In the genomic region with DNA sequence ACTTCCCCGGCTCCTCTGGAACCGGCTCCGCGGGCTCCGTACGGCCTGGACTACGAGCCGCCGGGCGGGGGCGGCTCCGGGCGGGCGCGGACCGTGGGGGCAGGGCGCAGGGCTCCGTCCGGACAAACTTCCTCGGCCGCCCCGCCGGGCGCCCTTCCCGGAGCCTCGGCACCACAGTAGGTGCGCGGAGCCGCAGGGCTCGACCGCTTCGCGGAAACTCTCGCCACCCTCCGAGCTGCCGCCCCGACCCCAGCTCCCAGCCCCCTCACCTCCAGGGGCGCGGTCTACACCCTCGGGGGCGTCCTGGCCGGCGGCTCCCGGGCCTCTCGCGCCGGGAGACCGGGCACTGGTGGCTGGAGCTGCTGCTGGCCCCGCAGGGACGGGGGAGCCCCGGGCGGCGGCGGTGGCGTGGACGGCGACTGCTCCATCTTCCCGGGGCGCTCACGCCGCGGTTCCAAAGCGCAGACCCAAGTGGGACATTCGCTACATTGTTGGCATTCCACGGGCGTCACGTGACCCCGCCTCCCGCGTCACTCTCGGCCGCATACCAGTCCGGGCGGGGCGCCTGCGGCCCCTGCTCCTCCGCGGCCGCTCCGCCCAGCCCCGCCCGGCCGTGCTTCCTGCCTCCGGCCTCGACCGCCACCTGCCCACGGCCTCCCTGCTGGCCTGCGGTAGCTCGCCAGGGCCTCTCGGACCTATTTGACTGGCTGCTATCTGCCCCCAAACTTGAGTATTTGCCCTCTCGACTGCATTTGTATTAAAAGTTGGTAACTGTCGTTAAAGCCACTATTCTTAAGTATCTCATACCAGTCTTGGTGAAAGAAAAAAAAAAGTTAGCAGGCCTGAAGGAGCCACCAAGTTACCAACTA, we compare ENCODE assay signal across 1 cellular context.
A peak's percentile ranks its signal among the peaks of the same experiment; 100 is the strongest.
TF ChIP-seq lines count a peak whose summit lies in the region.

A gene (minus strand): TSS at position 510 of the 869 bp plus-strand sequence. CDS start 15,560 bp downstream, outside the sequence.

TF ChIP-seq in HEK293, 187 proteins besides CTCF, POLR2A, EP300 and RAD21 (continued from another document):
- TF ChIP-seq, protein P1, sequence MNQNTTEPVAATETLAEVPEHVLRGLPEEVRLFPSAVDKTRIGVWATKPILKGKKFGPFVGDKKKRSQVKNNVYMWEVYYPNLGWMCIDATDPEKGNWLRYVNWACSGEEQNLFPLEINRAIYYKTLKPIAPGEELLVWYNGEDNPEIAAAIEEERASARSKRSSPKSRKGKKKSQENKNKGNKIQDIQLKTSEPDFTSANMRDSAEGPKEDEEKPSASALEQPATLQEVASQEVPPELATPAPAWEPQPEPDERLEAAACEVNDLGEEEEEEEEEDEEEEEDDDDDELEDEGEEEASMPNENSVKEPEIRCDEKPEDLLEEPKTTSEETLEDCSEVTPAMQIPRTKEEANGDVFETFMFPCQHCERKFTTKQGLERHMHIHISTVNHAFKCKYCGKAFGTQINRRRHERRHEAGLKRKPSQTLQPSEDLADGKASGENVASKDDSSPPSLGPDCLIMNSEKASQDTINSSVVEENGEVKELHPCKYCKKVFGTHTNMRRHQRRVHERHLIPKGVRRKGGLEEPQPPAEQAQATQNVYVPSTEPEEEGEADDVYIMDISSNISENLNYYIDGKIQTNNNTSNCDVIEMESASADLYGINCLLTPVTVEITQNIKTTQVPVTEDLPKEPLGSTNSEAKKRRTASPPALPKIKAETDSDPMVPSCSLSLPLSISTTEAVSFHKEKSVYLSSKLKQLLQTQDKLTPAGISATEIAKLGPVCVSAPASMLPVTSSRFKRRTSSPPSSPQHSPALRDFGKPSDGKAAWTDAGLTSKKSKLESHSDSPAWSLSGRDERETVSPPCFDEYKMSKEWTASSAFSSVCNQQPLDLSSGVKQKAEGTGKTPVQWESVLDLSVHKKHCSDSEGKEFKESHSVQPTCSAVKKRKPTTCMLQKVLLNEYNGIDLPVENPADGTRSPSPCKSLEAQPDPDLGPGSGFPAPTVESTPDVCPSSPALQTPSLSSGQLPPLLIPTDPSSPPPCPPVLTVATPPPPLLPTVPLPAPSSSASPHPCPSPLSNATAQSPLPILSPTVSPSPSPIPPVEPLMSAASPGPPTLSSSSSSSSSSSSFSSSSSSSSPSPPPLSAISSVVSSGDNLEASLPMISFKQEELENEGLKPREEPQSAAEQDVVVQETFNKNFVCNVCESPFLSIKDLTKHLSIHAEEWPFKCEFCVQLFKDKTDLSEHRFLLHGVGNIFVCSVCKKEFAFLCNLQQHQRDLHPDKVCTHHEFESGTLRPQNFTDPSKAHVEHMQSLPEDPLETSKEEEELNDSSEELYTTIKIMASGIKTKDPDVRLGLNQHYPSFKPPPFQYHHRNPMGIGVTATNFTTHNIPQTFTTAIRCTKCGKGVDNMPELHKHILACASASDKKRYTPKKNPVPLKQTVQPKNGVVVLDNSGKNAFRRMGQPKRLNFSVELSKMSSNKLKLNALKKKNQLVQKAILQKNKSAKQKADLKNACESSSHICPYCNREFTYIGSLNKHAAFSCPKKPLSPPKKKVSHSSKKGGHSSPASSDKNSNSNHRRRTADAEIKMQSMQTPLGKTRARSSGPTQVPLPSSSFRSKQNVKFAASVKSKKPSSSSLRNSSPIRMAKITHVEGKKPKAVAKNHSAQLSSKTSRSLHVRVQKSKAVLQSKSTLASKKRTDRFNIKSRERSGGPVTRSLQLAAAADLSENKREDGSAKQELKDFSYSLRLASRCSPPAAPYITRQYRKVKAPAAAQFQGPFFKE (tag by site-specific recombination; IDR thresholded peaks at IDR 0.05; ENCODE audit: borderline replicate concordance), result no peak
- TF ChIP-seq ZXDB (tag by site-specific recombination; IDR thresholded peaks at IDR 0.05) (peak; percentile 73), ZNF629 (tag by site-specific recombination; IDR thresholded peaks at IDR 0.05) (peak; percentile 56; the same call in 1 of the 2 replicates), WT1 (tag by site-specific recombination; IDR thresholded peaks at IDR 0.05) (peak; percentile 29; the same call in 1 of the 2 replicates), KLF1 (tag by site-specific recombination; IDR thresholded peaks at IDR 0.05) (peak; percentile 66; the same call in 1 of the 2 replicates), ZNF391 (tag by site-specific recombination; IDR thresholded peaks at IDR 0.05; ENCODE audit: borderline replicate concordance, low read depth) (peak; percentile 63; the same call in 1 of the 2 replicates), ZBTB8A (tag by site-specific recombination; IDR thresholded peaks at IDR 0.05) (peak; percentile 66), ZNF394 (tag by site-specific recombination; IDR thresholded peaks at IDR 0.05; ENCODE audit: borderline replicate concordance) (no peak), ZNF660 (tag by site-specific recombination; IDR thresholded peaks at IDR 0.05) (no peak; the same call in 1 of the 2 replicates), PRDM1 (tag by site-specific recombination; IDR thresholded peaks at IDR 0.05) (peak; percentile 31; the same call in 1 of the 2 replicates), KLF8 (tag by site-specific recombination; IDR thresholded peaks at IDR 0.05) (peak; percentile 78; the same call in 1 of the 2 replicates), GLIS2 (tag by site-specific recombination; IDR thresholded peaks at IDR 0.05) (peak; percentile 73), OSR2 (tag by site-specific recombination; IDR thresholded peaks at IDR 0.05) (no peak), ZNF335 (tag by site-specific recombination; conservative IDR thresholded peaks at IDR 0.05) (peak; percentile 83), TCF7L2 (IDR thresholded peaks at IDR 0.05; ENCODE audit: borderline replicate concordance, low read depth, low read length) (no peak), GLIS1 (tag by site-specific recombination; IDR thresholded peaks at IDR 0.05) (peak; percentile 80), IKZF3 (tag by site-specific recombination; IDR thresholded peaks at IDR 0.05) (0 out of 2 replicates have a peak, but pooled peaks have one; percentile 14), ZEB2 (tag by site-specific recombination; IDR thresholded peaks at IDR 0.05) (peak; percentile 62; the same call in 1 of the 2 replicates), KLF10 (tag by site-specific recombination; IDR thresholded peaks at IDR 0.05) (peak; percentile 90), ZIC2 (tag by site-specific recombination; IDR thresholded peaks at IDR 0.05) (peak; percentile 68), KLF16 (tag by site-specific recombination; IDR thresholded peaks at IDR 0.05) (peak; percentile 52; the same call in 1 of the 2 replicates)
- TF ChIP-seq, protein P2, sequence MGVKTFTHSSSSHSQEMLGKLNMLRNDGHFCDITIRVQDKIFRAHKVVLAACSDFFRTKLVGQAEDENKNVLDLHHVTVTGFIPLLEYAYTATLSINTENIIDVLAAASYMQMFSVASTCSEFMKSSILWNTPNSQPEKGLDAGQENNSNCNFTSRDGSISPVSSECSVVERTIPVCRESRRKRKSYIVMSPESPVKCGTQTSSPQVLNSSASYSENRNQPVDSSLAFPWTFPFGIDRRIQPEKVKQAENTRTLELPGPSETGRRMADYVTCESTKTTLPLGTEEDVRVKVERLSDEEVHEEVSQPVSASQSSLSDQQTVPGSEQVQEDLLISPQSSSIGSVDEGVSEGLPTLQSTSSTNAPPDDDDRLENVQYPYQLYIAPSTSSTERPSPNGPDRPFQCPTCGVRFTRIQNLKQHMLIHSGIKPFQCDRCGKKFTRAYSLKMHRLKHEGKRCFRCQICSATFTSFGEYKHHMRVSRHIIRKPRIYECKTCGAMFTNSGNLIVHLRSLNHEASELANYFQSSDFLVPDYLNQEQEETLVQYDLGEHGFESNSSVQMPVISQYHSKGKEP (tag by site-specific recombination; IDR thresholded peaks at IDR 0.05), result peak; percentile 48; the same call in 1 of the 2 replicates
- TF ChIP-seq, protein P3, sequence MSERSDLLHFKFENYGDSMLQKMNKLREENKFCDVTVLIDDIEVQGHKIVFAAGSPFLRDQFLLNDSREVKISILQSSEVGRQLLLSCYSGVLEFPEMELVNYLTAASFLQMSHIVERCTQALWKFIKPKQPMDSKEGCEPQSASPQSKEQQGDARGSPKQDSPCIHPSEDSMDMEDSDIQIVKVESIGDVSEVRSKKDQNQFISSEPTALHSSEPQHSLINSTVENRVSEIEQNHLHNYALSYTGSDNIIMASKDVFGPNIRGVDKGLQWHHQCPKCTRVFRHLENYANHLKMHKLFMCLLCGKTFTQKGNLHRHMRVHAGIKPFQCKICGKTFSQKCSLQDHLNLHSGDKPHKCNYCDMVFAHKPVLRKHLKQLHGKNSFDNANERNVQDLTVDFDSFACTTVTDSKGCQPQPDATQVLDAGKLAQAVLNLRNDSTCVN (tag by site-specific recombination; optimal IDR thresholded peaks at IDR 0.05), result peak; percentile 76
- TF ChIP-seq, protein P4, sequence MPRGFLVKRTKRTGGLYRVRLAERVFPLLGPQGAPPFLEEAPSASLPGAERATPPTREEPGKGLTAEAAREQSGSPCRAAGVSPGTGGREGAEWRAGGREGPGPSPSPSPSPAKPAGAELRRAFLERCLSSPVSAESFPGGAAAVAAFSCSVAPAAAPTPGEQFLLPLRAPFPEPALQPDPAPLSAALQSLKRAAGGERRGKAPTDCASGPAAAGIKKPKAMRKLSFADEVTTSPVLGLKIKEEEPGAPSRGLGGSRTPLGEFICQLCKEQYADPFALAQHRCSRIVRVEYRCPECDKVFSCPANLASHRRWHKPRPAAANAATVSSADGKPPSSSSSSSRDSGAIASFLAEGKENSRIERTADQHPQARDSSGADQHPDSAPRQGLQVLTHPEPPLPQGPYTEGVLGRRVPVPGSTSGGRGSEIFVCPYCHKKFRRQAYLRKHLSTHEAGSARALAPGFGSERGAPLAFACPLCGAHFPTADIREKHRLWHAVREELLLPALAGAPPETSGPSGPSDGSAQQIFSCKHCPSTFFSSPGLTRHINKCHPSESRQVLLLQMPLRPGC (tag by site-specific recombination; IDR thresholded peaks at IDR 0.05), result peak; percentile 78
- TF ChIP-seq, protein P5, sequence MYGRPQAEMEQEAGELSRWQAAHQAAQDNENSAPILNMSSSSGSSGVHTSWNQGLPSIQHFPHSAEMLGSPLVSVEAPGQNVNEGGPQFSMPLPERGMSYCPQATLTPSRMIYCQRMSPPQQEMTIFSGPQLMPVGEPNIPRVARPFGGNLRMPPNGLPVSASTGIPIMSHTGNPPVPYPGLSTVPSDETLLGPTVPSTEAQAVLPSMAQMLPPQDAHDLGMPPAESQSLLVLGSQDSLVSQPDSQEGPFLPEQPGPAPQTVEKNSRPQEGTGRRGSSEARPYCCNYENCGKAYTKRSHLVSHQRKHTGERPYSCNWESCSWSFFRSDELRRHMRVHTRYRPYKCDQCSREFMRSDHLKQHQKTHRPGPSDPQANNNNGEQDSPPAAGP (tag by site-specific recombination; IDR thresholded peaks at IDR 0.05), result peak; percentile 48; the same call in 1 of the 2 replicates
- TF ChIP-seq, protein P6, sequence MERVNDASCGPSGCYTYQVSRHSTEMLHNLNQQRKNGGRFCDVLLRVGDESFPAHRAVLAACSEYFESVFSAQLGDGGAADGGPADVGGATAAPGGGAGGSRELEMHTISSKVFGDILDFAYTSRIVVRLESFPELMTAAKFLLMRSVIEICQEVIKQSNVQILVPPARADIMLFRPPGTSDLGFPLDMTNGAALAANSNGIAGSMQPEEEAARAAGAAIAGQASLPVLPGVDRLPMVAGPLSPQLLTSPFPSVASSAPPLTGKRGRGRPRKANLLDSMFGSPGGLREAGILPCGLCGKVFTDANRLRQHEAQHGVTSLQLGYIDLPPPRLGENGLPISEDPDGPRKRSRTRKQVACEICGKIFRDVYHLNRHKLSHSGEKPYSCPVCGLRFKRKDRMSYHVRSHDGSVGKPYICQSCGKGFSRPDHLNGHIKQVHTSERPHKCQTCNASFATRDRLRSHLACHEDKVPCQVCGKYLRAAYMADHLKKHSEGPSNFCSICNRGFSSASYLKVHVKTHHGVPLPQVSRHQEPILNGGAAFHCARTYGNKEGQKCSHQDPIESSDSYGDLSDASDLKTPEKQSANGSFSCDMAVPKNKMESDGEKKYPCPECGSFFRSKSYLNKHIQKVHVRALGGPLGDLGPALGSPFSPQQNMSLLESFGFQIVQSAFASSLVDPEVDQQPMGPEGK (tag by site-specific recombination; IDR thresholded peaks at IDR 0.05), result peak; percentile 65
TF ChIP-seq in HEK293: peak in this region for 27.
